Comparison of ENCODE assay signal across 1 cellular context in genomic region chr1:200556005-200556404, GRCh38.
TF ChIP-seq lines count a peak whose summit lies in the region.

No MANE protein-coding gene starts in this region.

TF ChIP-seq in WTC11, 78 proteins besides CTCF, POLR2A, EP300 and RAD21 (continued from another document):
- TF ChIP-seq ZNF425 (CRISPR knock-in tag; conservative IDR thresholded peaks at IDR 0.05) = no peak
- no peak for TF ChIP-seq ZNF512 (CRISPR knock-in tag; IDR thresholded peaks at IDR 0.05; ENCODE audit: borderline replicate concordance)
- no peak for TF ChIP-seq ATF3 (CRISPR knock-in tag; conservative IDR thresholded peaks at IDR 0.05)
- no peak for TF ChIP-seq SOX15 (CRISPR knock-in tag; IDR thresholded peaks at IDR 0.05)
- no peak for TF ChIP-seq ZNF416 (CRISPR knock-in tag; IDR thresholded peaks at IDR 0.05)
- no peak for TF ChIP-seq ZNF232 (CRISPR knock-in tag; IDR thresholded peaks at IDR 0.05)
- TF ChIP-seq TP53 (CRISPR knock-in tag; IDR thresholded peaks at IDR 0.05) = no peak
- no peak for TF ChIP-seq AR (CRISPR knock-in tag; IDR thresholded peaks at IDR 0.05)
- no peak for TF ChIP-seq USF1 (CRISPR knock-in tag; IDR thresholded peaks at IDR 0.05)
- TF ChIP-seq ZSCAN18 (CRISPR knock-in tag; IDR thresholded peaks at IDR 0.05) = no peak
- no peak for TF ChIP-seq HMGXB4 (CRISPR knock-in tag; IDR thresholded peaks at IDR 0.05)
- TF ChIP-seq ZNF138 (CRISPR knock-in tag; conservative IDR thresholded peaks at IDR 0.05) = no peak
- no peak for TF ChIP-seq ZNF263 (CRISPR knock-in tag; IDR thresholded peaks at IDR 0.05; ENCODE audit: low read depth)
